ENCODE assay signal across 27 cellular contexts in the genomic region with DNA sequence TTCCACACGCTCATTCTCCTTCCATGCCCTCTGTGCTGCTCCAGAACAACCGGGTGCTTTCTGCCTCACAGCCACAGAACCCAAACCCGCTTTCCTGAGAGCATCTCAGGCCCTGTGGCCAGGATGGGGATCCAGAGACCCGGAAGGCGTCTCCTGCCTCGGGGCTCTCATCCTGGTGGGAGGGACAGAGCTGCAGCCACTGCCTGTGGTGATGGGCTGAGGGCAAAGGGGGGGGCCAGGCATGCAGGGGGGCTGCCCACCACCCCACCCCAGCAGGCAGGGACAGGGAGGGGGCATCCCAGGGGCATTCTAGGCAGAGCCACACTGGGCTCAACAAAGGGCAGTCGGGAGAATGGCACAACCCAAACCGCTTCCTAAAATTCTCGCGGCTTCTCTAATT.
"Had no signal": no experiment of that assay in that cellular context is flagged by ENCODE, and none has a peak within 500 bp of the region (broad histone marks: within the 10 kb centered on the region; RNA-seq: fewer than 3 reads in every experiment).

No MANE protein-coding gene starts in this region.

- H3K4me1 Mint-ChIP-seq: activated naive CD8-positive, alpha-beta T cell treated with anti-CD3 and anti-CD28 coated beads, Interleukin-2, amount 50 U/mL, for 24 hours; central memory CD8-positive, alpha-beta T cell; nephron; WTC11 had no signal

- H3K27ac ChIP-seq: breast epithelium, epithelial cell of prostate, esophagus squamous epithelium, left ventricle myocardium inferior, pancreas, prostate gland, thoracic aorta had no signal

- H3K27ac Mint-ChIP-seq: activated naive CD8-positive, alpha-beta T cell treated with anti-CD3 and anti-CD28 coated beads, Interleukin-2, amount 50 U/mL, for 24 hours; nephron; WTC11 had no signal

- ATAC-seq: activated naive CD8-positive, alpha-beta T cell treated with anti-CD3 and anti-CD28 coated beads, Interleukin-2, amount 50 U/mL, for 24 hours; WTC11 had no signal

- H3K9me3 Mint-ChIP-seq: activated naive CD8-positive, alpha-beta T cell treated with anti-CD3 and anti-CD28 coated beads, Interleukin-2, amount 50 U/mL, for 24 hours; central memory CD8-positive, alpha-beta T cell; nephron; WTC11 had no signal

- H3K4me3 ChIP-seq: breast epithelium, esophagus squamous epithelium, left ventricle myocardium inferior, lung, pancreas, prostate gland, smooth muscle cell, thoracic aorta had no signal

- H3K4me1 ChIP-seq: breast epithelium, esophagus squamous epithelium, left ventricle myocardium inferior, pancreas, prostate gland had no signal

- DNase-seq: activated CD4-positive, alpha-beta T cell treated with anti-CD3 and anti-CD28 coated beads, Interleukin-2, amount 50 U/mL, for 1 hour; activated CD8-positive, alpha-beta memory T cell treated with anti-CD3 and anti-CD28 coated beads for 24 hours; activated gamma-delta T cell; activated naive CD4-positive, alpha-beta T cell treated with anti-CD3 and anti-CD28 coated beads, Interleukin-2, amount 50 U/mL, for 16 hours; activated naive CD8-positive, alpha-beta T cell treated with anti-CD3 and anti-CD28 coated beads, Interleukin-2, amount 50 U/mL, for 24 hours; amygdala; dermis blood vessel endothelial cell; effector CD4-positive, alpha-beta T cell; esophagus squamous epithelium; foreskin melanocyte; left ventricle myocardium inferior; mesendoderm; retina; stimulated activated CD4-positive, alpha-beta T cell treated with anti-CD3 and anti-CD28 coated beads, Interleukin-1b, Interleukin-23, amount 100 ng/mL, for 48 hours; stimulated activated naive CD4-positive, alpha-beta T cell treated with Interleukin-2 at 50 U/mL for 16 hours; T-helper 2 cell; trophoblast cell had no signal

- H3K4me2 ChIP-seq: smooth muscle cell had no signal

- H3K9me3 ChIP-seq: breast epithelium, esophagus squamous epithelium, left ventricle myocardium inferior, pancreas, prostate gland, thoracic aorta had no signal

- H3K27me3 ChIP-seq: breast epithelium, esophagus squamous epithelium, pancreas had no signal

- H3K4me3 Mint-ChIP-seq: activated naive CD8-positive, alpha-beta T cell treated with anti-CD3 and anti-CD28 coated beads, Interleukin-2, amount 50 U/mL, for 24 hours; central memory CD8-positive, alpha-beta T cell; nephron; WTC11 had no signal

- H3K27me3 Mint-ChIP-seq: activated naive CD8-positive, alpha-beta T cell treated with anti-CD3 and anti-CD28 coated beads, Interleukin-2, amount 50 U/mL, for 24 hours; central memory CD8-positive, alpha-beta T cell had no signal
